In the genomic region with DNA sequence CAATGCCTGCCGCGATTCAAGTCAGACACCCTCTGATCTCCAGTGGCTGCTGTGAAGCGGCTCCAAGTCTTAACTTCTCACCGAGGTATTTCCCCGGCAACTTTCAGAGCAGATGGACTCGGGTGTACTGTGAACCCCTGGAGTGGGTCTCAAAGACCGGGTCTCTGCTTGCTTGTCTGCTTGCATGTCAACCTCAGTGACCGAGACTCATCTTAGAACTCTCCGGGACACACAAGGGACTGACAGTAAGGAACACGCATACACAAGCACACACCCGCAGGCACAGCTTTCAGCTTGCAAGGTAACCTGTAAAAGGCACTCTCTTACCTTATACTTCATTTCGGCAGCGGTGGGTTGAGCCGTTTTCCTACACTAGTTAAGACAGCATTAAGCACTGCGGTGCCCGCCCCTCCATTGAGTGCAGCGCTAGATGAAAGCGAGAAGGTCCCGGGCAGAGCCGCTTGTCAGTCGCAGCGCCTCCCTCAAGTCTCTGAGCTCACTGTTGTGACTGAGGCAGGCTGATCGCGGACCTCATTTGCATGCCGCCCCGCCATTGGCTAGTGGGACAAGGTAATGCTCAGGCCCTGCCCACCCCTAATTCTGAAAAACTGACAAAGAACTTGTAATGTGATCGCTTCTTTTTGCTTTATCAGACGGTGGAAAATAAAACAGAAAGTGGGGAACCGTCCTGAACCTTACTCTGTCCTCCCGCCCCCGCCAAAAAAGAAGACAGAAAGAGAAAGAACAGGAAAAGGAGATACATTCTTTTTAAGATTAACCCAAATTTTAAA, we compare ENCODE assay signal across 8 cellular contexts. TPM values are rescaled to one million over a fixed set of nuclear protein-coding genes. Genes with fewer than 3 reads are reported as not detected.
DNase-seq lines count a peak whose midpoint lies in the region; ATAC-seq and TF ChIP-seq lines count a peak whose summit lies in the region.

A gene with protein sequence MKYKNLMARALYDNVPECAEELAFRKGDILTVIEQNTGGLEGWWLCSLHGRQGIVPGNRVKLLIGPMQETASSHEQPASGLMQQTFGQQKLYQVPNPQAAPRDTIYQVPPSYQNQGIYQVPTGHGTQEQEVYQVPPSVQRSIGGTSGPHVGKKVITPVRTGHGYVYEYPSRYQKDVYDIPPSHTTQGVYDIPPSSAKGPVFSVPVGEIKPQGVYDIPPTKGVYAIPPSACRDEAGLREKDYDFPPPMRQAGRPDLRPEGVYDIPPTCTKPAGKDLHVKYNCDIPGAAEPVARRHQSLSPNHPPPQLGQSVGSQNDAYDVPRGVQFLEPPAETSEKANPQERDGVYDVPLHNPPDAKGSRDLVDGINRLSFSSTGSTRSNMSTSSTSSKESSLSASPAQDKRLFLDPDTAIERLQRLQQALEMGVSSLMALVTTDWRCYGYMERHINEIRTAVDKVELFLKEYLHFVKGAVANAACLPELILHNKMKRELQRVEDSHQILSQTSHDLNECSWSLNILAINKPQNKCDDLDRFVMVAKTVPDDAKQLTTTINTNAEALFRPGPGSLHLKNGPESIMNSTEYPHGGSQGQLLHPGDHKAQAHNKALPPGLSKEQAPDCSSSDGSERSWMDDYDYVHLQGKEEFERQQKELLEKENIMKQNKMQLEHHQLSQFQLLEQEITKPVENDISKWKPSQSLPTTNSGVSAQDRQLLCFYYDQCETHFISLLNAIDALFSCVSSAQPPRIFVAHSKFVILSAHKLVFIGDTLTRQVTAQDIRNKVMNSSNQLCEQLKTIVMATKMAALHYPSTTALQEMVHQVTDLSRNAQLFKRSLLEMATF (minus strand): TSS at position 492 of the 791 bp plus-strand sequence. CDS start 153 bp downstream, at position 339.

- H4K91ac ChIP-seq in IMR-90 (ENCODE audit: insufficient read depth, low read depth, low read length), result peak within 1 kb of the TSS; percentile 35

- CTCF ChIA-PET in IMR-90 (lab: Yijun Ruan, JAX), result interaction anchor here (0.7 to 1.1 kb wide), 2 partner anchors 20 to 264 kb away, joined by 3 read pairs; no protein-coding TSS in a partner anchor

- H2AFZ ChIP-seq in IMR-90 (replicated peaks; ENCODE audit: low read length, poor library complexity), result peak within 1 kb of the TSS; percentile 85

- H4K20me1 ChIP-seq in IMR-90 (ENCODE audit: insufficient read depth, low read length), result peaks cover 10% of the 10 kb centered on the region; the same call in 1 of the 2 replicates

- H3K36me3 ChIP-seq in IMR-90 (ENCODE audit: control insufficient read depth, insufficient read depth, low read length), result no peaks in the 10 kb centered on the region

- H3K9ac ChIP-seq in IMR-90 (ENCODE audit: low read depth, low read length), result peak within 1 kb of the TSS; percentile 74

- TF ChIP-seq CTCF in IMR-90 (conservative IDR thresholded peaks at IDR 0.05; ENCODE audit: low read depth, low read length) (no peak), epithelial cell of esophagus (IDR thresholded peaks at IDR 0.05; ENCODE audit: insufficient read depth, low read depth, low read length, missing control alignments) (no peak)

- 0% methylated on average over 16 of the region's 31 CpGs; no CpG with 5 or more reads in 1 of the 2 experiments for WGBS in IMR-90 (ENCODE audit: extremely low coverage in 2 of 2, insufficient read length in 1 of 2), 2 experiments

- H2BK5ac ChIP-seq in IMR-90 (ENCODE audit: low read depth, low read length, poor library complexity, severe bottlenecking), result peak within 1 kb of the TSS; percentile 48

- peak within 1 kb of the TSS; percentile 68 for H3K4ac ChIP-seq in IMR-90 (ENCODE audit: low read depth, low read length)

- POLR2A ChIA-PET in IMR-90 (lab: Charles Lee; ENCODE audit: unreplicated experiment), result interaction anchor here (0.6 to 1.0 kb wide), 6 partner anchors 9 to 202 kb away, joined by 3 to 4 read pairs (median 3); no protein-coding TSS in a partner anchor

- H3K4me1 ChIP-seq in IMR-90 (ENCODE audit: control insufficient read depth, insufficient read depth, low read length) (peaks cover 12% of the 10 kb centered on the region), mononuclear cell (ENCODE audit: insufficient read depth, low read length) (peaks cover 36% of the 10 kb centered on the region)

- TF ChIP-seq POLR2A in IMR-90 (IDR thresholded peaks at IDR 0.05; ENCODE audit: low read depth, low read length), result peak; percentile 98

- peak within 1 kb of the TSS; percentile 88 for H3K23ac ChIP-seq in IMR-90 (ENCODE audit: low read depth, low read length)

- TF ChIP-seq RAD21 in IMR-90 (IDR thresholded peaks at IDR 0.05; ENCODE audit: low read length), result no peak; the same call in 1 of the 2 replicates

- H2BK15ac ChIP-seq in IMR-90 (ENCODE audit: low read depth, low read length), result peak within 1 kb of the TSS; percentile 83; the same call in 1 of the 3 replicates

- peak within 1 kb of the TSS; percentile 71 for H3K4me3 ChIP-seq in IMR-90 (ENCODE audit: insufficient read depth, low read depth, low read length)
- H3K4me3 ChIP-seq in epithelial cell of esophagus (ENCODE audit: low read length), result peak within 1 kb of the TSS; percentile 66
- peak within 1 kb of the TSS; percentile 41 for H3K4me3 ChIP-seq in mononuclear cell (ENCODE audit: low read length)

- peak within 1 kb of the TSS; percentile 57 for H2BK20ac ChIP-seq in IMR-90 (ENCODE audit: low read depth, low read length)

- peak within 1 kb of the TSS; percentile 73 for H2AK9ac ChIP-seq in IMR-90 (replicated peaks; ENCODE audit: low read depth, low read length, poor library complexity)

- intact Hi-C loops in IMR-90 (cut with micrococcal nuclease), result loop anchor here (1.0 to 5.0 kb wide), 6 partner anchors 38 to 264 kb away; no protein-coding TSS in a partner anchor

- in situ Hi-C loops in IMR-90 (cut with MboI; ENCODE audit: low sequenced_read_pairs), result loop anchor here (10.0 kb wide), 1 partner anchor 262 kb away; no protein-coding TSS in a partner anchor

- peak within 1 kb of the TSS; percentile 84 for H3K14ac ChIP-seq in IMR-90 (replicated peaks; ENCODE audit: low read depth, low read length)

- DNase-seq in DMS 273 (lab: John Stamatoyannopoulos, UW; ENCODE audit: unreplicated experiment) (peak; percentile 96), IMR-90 (peak; percentile 97), OCI-M1 (lab: John Stamatoyannopoulos, UW) (peak; percentile 98), activated T-cell treated with anti-CD3 and anti-CD28 coated beads for 24 hours (ENCODE audit: low read depth) (peak; percentile 93), epithelial cell of esophagus (ENCODE audit: low read depth) (peak; percentile 98)
- peak; percentile 87 to 88 for DNase-seq in stimulated activated CD8-positive, alpha-beta memory T cell treated with anti-CD3 and anti-CD28 coated beads, Interleukin-4, amount 100 ng/mL, for 1 hour (ENCODE audit: low read depth in 2 of 2, low spot score in 1 of 2)

- peak within 1 kb of the TSS; percentile 26 to 80; a peak in 3 of 4 replicates for H4K8ac ChIP-seq in IMR-90 (ENCODE audit: low read depth in 2 of 2, low read length in 2 of 2)

- no peaks in the 10 kb centered on the region for H3K9me3 ChIP-seq in IMR-90 (ENCODE audit: control insufficient read depth, insufficient read depth, low read length)
- H3K9me3 ChIP-seq in mononuclear cell (ENCODE audit: low read depth, low read length), result no peaks in the 10 kb centered on the region

- dilution Hi-C loops in IMR-90 (cut with HindIII; ENCODE audit: low sequenced_read_pairs, unreplicated experiment), result no loop called here

- no peaks in the 10 kb centered on the region for H3K27me3 ChIP-seq in IMR-90 (ENCODE audit: control insufficient read depth, insufficient read depth, low read length)
- H3K27me3 ChIP-seq in mononuclear cell (ENCODE audit: insufficient read depth, low read length), result no peaks in the 10 kb centered on the region

- peak within 1 kb of the TSS; percentile 78 for H3K4me2 ChIP-seq in IMR-90 (ENCODE audit: low read depth, low read length)

- H2AK5ac ChIP-seq in IMR-90 (ENCODE audit: low read depth, low read length), result peak within 1 kb of the TSS; percentile 87; the same call in 1 of the 2 replicates

- H4K5ac ChIP-seq in IMR-90 (ENCODE audit: low read depth, low read length), result peak within 1 kb of the TSS; percentile 39

- peak within 1 kb of the TSS; percentile 87 for H3K56ac ChIP-seq in IMR-90 (ENCODE audit: extremely low read depth, insufficient read depth, low read length)

- H3K27ac ChIP-seq in IMR-90 (ENCODE audit: insufficient read depth, low read length), result peak within 1 kb of the TSS; percentile 53

- peak; percentile 100 for ATAC-seq in GM21528 (IDR thresholded peaks at IDR 0.05; ENCODE audit: low FRiP score, unreplicated experiment)
- ATAC-seq in IMR-90 (ENCODE audit: low read depth), result peak; percentile 98

- H3K18ac ChIP-seq in IMR-90 (ENCODE audit: low read depth, low read length), result peak within 1 kb of the TSS; percentile 39

- peaks cover 4% of the 10 kb centered on the region; the same call in 1 of the 2 replicates for H3K9me1 ChIP-seq in IMR-90 (ENCODE audit: insufficient read depth, low read length)

- peak within 1 kb of the TSS; percentile 86 for H2BK120ac ChIP-seq in IMR-90 (ENCODE audit: low read depth, low read length)

- H3K79me1 ChIP-seq in IMR-90 (ENCODE audit: low read depth in 1 of 2, low read length in 2 of 2), result peaks cover 0 to 16% of the 10 kb centered on the region in 2 experiments; a peak in 2 of 4 replicates

- BruUV-seq in IMR-90 (replicated peaks; lab: Mats Ljungman, UMichigan), result TSS peak; percentile 53

TF ChIP-seq in IMR-90, 13 proteins besides CTCF, POLR2A, EP300 and RAD21:
- 0 out of 2 replicates have a peak, but pooled peaks have one; percentile 4 for TF ChIP-seq MAZ (IDR thresholded peaks at IDR 0.05; ENCODE audit: borderline replicate concordance, low read depth, low read length)
- peak; percentile 15; the same call in 1 of the 2 replicates for TF ChIP-seq MAFK (IDR thresholded peaks at IDR 0.05; ENCODE audit: low read depth, low read length)
- TF ChIP-seq MXI1 (IDR thresholded peaks at IDR 0.05; ENCODE audit: borderline replicate concordance, low read depth, low read length), result peak; percentile 72
- no peak for TF ChIP-seq NFE2L2 (IDR thresholded peaks at IDR 0.05; ENCODE audit: low read depth, low read length)
- no peak for TF ChIP-seq CHD1 (IDR thresholded peaks at IDR 0.05; ENCODE audit: low read depth, low read length)
- no peak for TF ChIP-seq BHLHE40 (IDR thresholded peaks at IDR 0.05; ENCODE audit: low read depth, low read length)

RNA-seq across cellular contexts. Expression of the gene that starts here (rescaled TPM):
- total RNA-seq in IMR-90 (2012; rRNA removed) (16.5 and 16.7 TPM in 2 replicates), mononuclear cell (42.4 TPM)
- 7.6 and 8.2 TPM in 2 replicates for polyA plus RNA-seq in IMR-90 (2012; rRNA removed)
- polyA plus RNA-seq in IMR-90 (2012; cell fraction: cytosol; rRNA removed), result 5.4 and 7.2 TPM in 2 replicates
- 9.9 and 17.1 TPM in 2 replicates for polyA plus RNA-seq in IMR-90 (2012; cell fraction: nucleus; rRNA removed; ENCODE audit: low replicate concordance)

Comparison
In these comparisons a context has a peak if more than half of its experiments do, and no peak if none do; other contexts are left out.
1. Peak in every context shown above with its lines: DNase-seq, ATAC-seq, H3K4me3 ChIP-seq and H3K27ac ChIP-seq.